Comparison of ENCODE assay signal across 27 cellular contexts in the genomic region with DNA sequence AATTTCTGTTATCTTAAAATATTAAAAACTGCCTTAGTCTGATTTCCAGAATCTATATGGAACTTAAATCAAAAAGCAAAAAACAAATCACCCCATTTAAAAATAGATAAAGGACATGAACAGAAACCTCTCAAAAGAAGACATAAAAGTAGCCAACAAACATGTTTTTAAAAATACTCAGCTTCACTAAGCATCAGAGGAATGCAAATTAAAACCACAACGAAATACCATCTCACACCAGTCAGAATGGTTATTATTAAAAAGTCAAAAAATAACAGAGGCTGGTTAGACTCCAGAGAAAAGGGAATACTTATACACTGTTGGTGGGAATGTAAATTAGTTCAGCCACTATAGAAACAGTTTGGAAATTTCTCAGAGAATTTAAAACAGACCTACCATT.
DNase-seq lines count a peak whose midpoint lies in the region; ATAC-seq and TF ChIP-seq lines count a peak whose summit lies in the region.
"Had no signal": no experiment of that assay in that cellular context is flagged by ENCODE, and none has a peak within 500 bp of the region (broad histone marks: within the 10 kb centered on the region; RNA-seq: fewer than 3 reads in every experiment).

No MANE protein-coding gene starts in this region.

- intact Hi-C loops in right lobe of liver (cut with DNase I), result no loop called here

- H3K27me3 ChIP-seq in right lobe of liver, result no peaks in the 10 kb centered on the region
- H3K27me3 ChIP-seq: brain microvascular endothelial cell, testis had no signal

- whole genome bisulfite sequencing in right lobe of liver (ENCODE audit: insufficient coverage, low coverage, low lambda C conversion rate, missing lambda C conversion rate), result 35% methylated on average over 1 of the region's 1 CpG

- H3K4me3 ChIP-seq in AG09309 (ENCODE audit: control insufficient read depth, low read depth, low read length), result no peak overlapping the region
- H3K4me3 ChIP-seq in right lobe of liver, result no peak overlapping the region
- H3K4me3 ChIP-seq: HAP-1, testis had no signal

- no peaks in the 10 kb centered on the region for H3K36me3 ChIP-seq in right lobe of liver
- H3K36me3 ChIP-seq: brain microvascular endothelial cell, HAP-1 had no signal

- no peak for TF ChIP-seq POLR2A in right lobe of liver (IDR thresholded peaks at IDR 0.05)

- no peak for ATAC-seq in right lobe of liver
- ATAC-seq: activated T-cell treated with anti-CD3 and anti-CD28 coated beads, Interleukin-2, amount 50 U/mL, for 72 hours; CD8-positive, alpha-beta T cell; HepG2; natural killer cell; SK-N-SH treated with all-trans-retinoic acid at 6 μM for 48 hours had no signal

- no peaks in the 10 kb centered on the region for H3K4me1 ChIP-seq in right lobe of liver
- H3K4me1 ChIP-seq: HAP-1, testis had no signal

- peak; percentile 24 for DNase-seq in AG09309 (ENCODE audit: low read depth)
- peak; percentile 80 for DNase-seq in LHCN-M2 (ENCODE audit: low read depth)
- DNase-seq in fibroblast of gingiva (ENCODE audit: low read depth), result peak; percentile 52
- peak; percentile 10 for DNase-seq in non-pigmented ciliary epithelial cell (ENCODE audit: low read depth)
- no peak for DNase-seq in activated CD4-positive, alpha-beta T cell treated with anti-CD3 and anti-CD28 coated beads for 48 hours
- DNase-seq in NAMALWA (ENCODE audit: low spot score), result no peak
- no peak for DNase-seq in stimulated activated CD4-positive, alpha-beta T cell treated with anti-CD3 and anti-CD28 coated beads, Interleukin-4, amount 100 ng/mL, for 4 hours
- DNase-seq in right lobe of liver, result no peak
- DNase-seq: activated CD4-positive, alpha-beta T cell treated with anti-CD3 and anti-CD28 coated beads, Interleukin-2, amount 50 U/mL, for 4 hours; activated CD4-positive, CD25-positive, alpha-beta regulatory T cell; activated T-cell treated with anti-CD3 and anti-CD28 coated beads, Interleukin-2, amount 50 U/mL, for 72 hours; brain microvascular endothelial cell; CD8-positive, alpha-beta T cell; DMS 273 treated with DMSO at 0.1 percent for 48 hours; head of caudate nucleus; Karpas-422; natural killer cell; NCI-H1436 treated with DMSO at 0.1 percent for 48 hours; NCI-H2081 treated with DMSO at 0.1 percent for 48 hours; NCI-H2227 treated with DMSO at 0.1 percent for 48 hours; occipital lobe; Right ventricle myocardium superior; stimulated activated naive CD4-positive, alpha-beta T cell treated with Interleukin-2 at 50 U/mL for 16 hours; testis had no signal

- no peak overlapping the region for H3K27ac ChIP-seq in right lobe of liver
- H3K27ac ChIP-seq: brain microvascular endothelial cell, testis had no signal

- TF ChIP-seq CTCF in AG09309 (IDR thresholded peaks at IDR 0.05; ENCODE audit: control insufficient read depth, insufficient read depth, low read depth, low read length, missing control alignments) (no peak), right lobe of liver (IDR thresholded peaks at IDR 0.05) (no peak)

- no peaks in the 10 kb centered on the region for H3K9me3 ChIP-seq in right lobe of liver
- H3K9me3 ChIP-seq: HAP-1, testis had no signal

Comparison
In these comparisons a context has a peak if more than half of its experiments do, and no peak if none do; other contexts are left out.
1. DNase-seq: peak in AG09309 (single experiment), LHCN-M2 (single experiment), fibroblast of gingiva (single experiment) and non-pigmented ciliary epithelial cell (single experiment); none in activated CD4-positive, alpha-beta T cell treated with anti-CD3 and anti-CD28 coated beads for 48 hours (single experiment), NAMALWA (single experiment), stimulated activated CD4-positive, alpha-beta T cell treated with anti-CD3 and anti-CD28 coated beads, Interleukin-4, amount 100 ng/mL, for 4 hours (0 of 2) and right lobe of liver (0 of 3).